In genomic region chr17:74554909-74555308, GRCh38 we compare ENCODE assay signal across 22 cellular contexts. TPM values are rescaled to one million over a fixed set of nuclear protein-coding genes. Genes with fewer than 3 reads are reported as not detected.
"Had no signal": no experiment of that assay in that cellular context is flagged by ENCODE, and none has a peak within 500 bp of the region (broad histone marks: within the 10 kb centered on the region; RNA-seq: fewer than 3 reads in every experiment).

No MANE protein-coding gene starts in this region.

- H3K36me3 Mint-ChIP-seq: natural killer cell had no signal

- H3K4me1 ChIP-seq: esophagus squamous epithelium, sigmoid colon, stomach had no signal

- H3K27ac Mint-ChIP-seq: effector memory CD8-positive, alpha-beta T cell; natural killer cell had no signal

- H3K27ac ChIP-seq: esophagus squamous epithelium, hepatocyte, sigmoid colon, skin epidermis, stomach, thoracic aorta had no signal

- DNase-seq: effector memory CD8-positive, alpha-beta T cell; esophagus squamous epithelium; foreskin fibroblast; kidney; left colon; mammary epithelial cell; mucosa of descending colon; natural killer cell; sigmoid colon; stimulated activated CD4-positive, alpha-beta T cell treated with anti-CD3 and anti-CD28 coated beads, Interleukin-2, amount 100 ng/mL, for 24 hours; stimulated activated naive CD4-positive, alpha-beta T cell; stomach; substantia nigra; trophoblast cell had no signal

- H3K36me3 ChIP-seq: esophagus squamous epithelium, sigmoid colon, stomach, thoracic aorta had no signal

- H3K4me3 ChIP-seq: esophagus squamous epithelium, hepatocyte, mucosa of descending colon, sigmoid colon, skin epidermis, stomach, thoracic aorta had no signal

- ATAC-seq: effector memory CD8-positive, alpha-beta T cell; left colon; mucosa of descending colon; natural killer cell had no signal

- H3K9me3 Mint-ChIP-seq: effector memory CD8-positive, alpha-beta T cell; natural killer cell had no signal

- H3K27me3 ChIP-seq: hepatocyte, sigmoid colon had no signal

- H3K9me3 ChIP-seq: esophagus squamous epithelium, mucosa of descending colon, sigmoid colon, stomach, thoracic aorta had no signal

- H3K4me3 Mint-ChIP-seq: effector memory CD8-positive, alpha-beta T cell; natural killer cell had no signal

RNA-seq across cellular contexts. Expression of gene CD300C, which starts 9.0 kb away (rescaled TPM):
- total RNA-seq: mammary epithelial cell, pulmonary artery endothelial cell had no signal
- polyA plus RNA-seq: mammary epithelial cell had no signal

RNA-seq across cellular contexts. Expression of gene CD300H, which starts 12.4 kb away (rescaled TPM):
- total RNA-seq: epithelial cell of proximal tubule, esophagus squamous epithelium, left colon, lower leg skin, mammary epithelial cell, mucosa of descending colon, omental fat pad, pulmonary artery endothelial cell, sigmoid colon, stomach, thoracic aorta, urinary bladder had no signal
- polyA plus RNA-seq: hepatocyte, mammary epithelial cell, stomach had no signal

RNA-seq across cellular contexts. Expression of gene CD300LB, which starts 23.6 kb away (rescaled TPM):
- total RNA-seq: epithelial cell of proximal tubule, hepatocyte, mammary epithelial cell, pulmonary artery endothelial cell, stomach, urinary bladder had no signal
- polyA plus RNA-seq: hepatocyte, mammary epithelial cell had no signal

RNA-seq across cellular contexts. Expression of gene CD300LD, which starts 37.2 kb away (rescaled TPM):
- total RNA-seq: epithelial cell of proximal tubule, esophagus squamous epithelium, hepatocyte, kidney, left colon, lower leg skin, mammary epithelial cell, mucosa of descending colon, natural killer cell, pulmonary artery endothelial cell, sigmoid colon, stomach, thoracic aorta, urinary bladder had no signal
- polyA plus RNA-seq: hepatocyte, mammary epithelial cell, sigmoid colon, stomach, urinary bladder had no signal
